9 cellular contexts compared by ENCODE assay signal in the genomic region with DNA sequence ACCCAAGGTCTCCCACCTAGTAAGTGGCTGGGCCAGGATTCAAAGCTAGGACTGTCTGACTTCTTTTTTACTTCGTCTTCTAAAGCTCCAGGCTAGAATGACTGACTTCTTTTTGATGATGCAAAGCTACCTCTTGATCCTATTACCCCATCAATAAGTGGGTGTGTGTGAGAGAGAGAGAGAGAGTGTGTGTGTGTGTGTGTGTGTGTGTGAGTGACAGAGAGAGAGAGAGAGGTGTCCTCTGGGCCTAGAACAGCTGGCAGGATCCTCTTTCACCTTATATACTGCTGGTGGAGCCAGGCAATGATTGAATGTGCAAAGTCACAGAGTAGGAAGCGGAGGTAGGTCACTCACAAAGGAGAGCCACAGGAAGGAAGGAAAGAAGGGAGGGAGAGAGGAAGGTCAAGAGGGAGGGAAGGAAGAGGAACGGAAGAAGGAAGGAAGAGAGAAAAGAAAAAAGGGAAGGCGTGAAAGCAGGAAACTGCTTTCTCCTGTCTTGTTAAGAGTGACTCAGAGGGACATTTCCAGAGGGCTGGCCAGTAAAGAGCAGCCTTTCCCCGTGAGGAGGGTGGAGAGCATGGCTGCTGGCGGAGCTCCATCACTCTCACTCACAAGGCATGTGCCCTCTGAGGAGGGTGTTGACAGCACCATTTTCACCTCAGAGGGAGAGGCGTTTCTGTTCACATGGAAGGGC.
DNase-seq lines count a peak whose midpoint lies in the region; ATAC-seq and TF ChIP-seq lines count a peak whose summit lies in the region.
"Had no signal": no experiment of that assay in that cellular context is flagged by ENCODE, and none has a peak within 500 bp of the region (broad histone marks: within the 10 kb centered on the region; RNA-seq: fewer than 3 reads in every experiment).

No MANE protein-coding gene starts in this region.

- DNase-seq in HFF-Myc (ENCODE audit: extremely low read depth, low read depth) (peak; percentile 84), cardiac septum (ENCODE audit: low spot score) (peak; percentile 90), midbrain (lab: John Stamatoyannopoulos, UW) (no peak), NCI-H345 (lab: John Stamatoyannopoulos, UW) (no peak), NCI-H526 (lab: John Stamatoyannopoulos, UW) (no peak)
- DNase-seq in activated CD4-positive, alpha-beta memory T cell treated with anti-CD3 and anti-CD28 coated beads for 36 hours: no peak
- no peak for DNase-seq in stimulated activated naive CD8-positive, alpha-beta T cell treated with anti-CD3 and anti-CD28 coated beads, Interleukin-15, Interleukin-2, amounts not matched to agents 100 U/mL and 50 U/mL, for 24 hours
- DNase-seq in effector CD4-positive, alpha-beta T cell: no peak
- DNase-seq: stimulated activated naive B cell treated with anti-CD40 and anti-IgM and Interleukin-4, amounts not matched to agents 10 μg/mL and 1 μg/mL and 100 μg/mL, for 72 hours had no signal

- POLR2A ChIA-PET in activated CD4-positive, alpha-beta memory T cell treated with anti-CD3 and anti-CD28 coated beads for 36 hours (lab: Charles Lee): interaction anchor here (0.7 to 1.2 kb wide), 2 partner anchors 13 to 33 kb away, joined by 4 read pairs; no protein-coding TSS in a partner anchor

- H3K4me3 Mint-ChIP-seq in activated CD4-positive, alpha-beta memory T cell treated with anti-CD3 and anti-CD28 coated beads for 36 hours: no peak overlapping the region
- H3K4me3 Mint-ChIP-seq: stimulated activated naive B cell treated with anti-CD40 and anti-IgM and Interleukin-4, amounts not matched to agents 10 μg/mL and 1 μg/mL and 100 μg/mL, for 72 hours had no signal

- peaks cover 20% of the 10 kb centered on the region for H3K4me1 Mint-ChIP-seq in activated CD4-positive, alpha-beta memory T cell treated with anti-CD3 and anti-CD28 coated beads for 36 hours (ENCODE audit: low read depth)

- TF ChIP-seq CTCF in HFF-Myc (IDR thresholded peaks at IDR 0.05; ENCODE audit: low read depth, low read length, missing control alignments): no peak

- H3K4me3 ChIP-seq in HFF-Myc (replicated peaks; ENCODE audit: low read depth, low read length): no peak overlapping the region

- no peaks in the 10 kb centered on the region for H3K36me3 Mint-ChIP-seq in activated CD4-positive, alpha-beta memory T cell treated with anti-CD3 and anti-CD28 coated beads for 36 hours
- H3K36me3 Mint-ChIP-seq: stimulated activated naive B cell treated with anti-CD40 and anti-IgM and Interleukin-4, amounts not matched to agents 10 μg/mL and 1 μg/mL and 100 μg/mL, for 72 hours had no signal

- peaks cover under 1% of the 10 kb centered on the region for H3K9me3 Mint-ChIP-seq in activated CD4-positive, alpha-beta memory T cell treated with anti-CD3 and anti-CD28 coated beads for 36 hours

- H3K27me3 Mint-ChIP-seq in activated CD4-positive, alpha-beta memory T cell treated with anti-CD3 and anti-CD28 coated beads for 36 hours: no peaks in the 10 kb centered on the region

- peak overlapping the region; percentile 5 for H3K27ac Mint-ChIP-seq in activated CD4-positive, alpha-beta memory T cell treated with anti-CD3 and anti-CD28 coated beads for 36 hours
- H3K27ac Mint-ChIP-seq: stimulated activated naive B cell treated with anti-CD40 and anti-IgM and Interleukin-4, amounts not matched to agents 10 μg/mL and 1 μg/mL and 100 μg/mL, for 72 hours had no signal

- ATAC-seq in stimulated activated naive CD8-positive, alpha-beta T cell treated with anti-CD3 and anti-CD28 coated beads, Interleukin-15, Interleukin-2, amounts not matched to agents 100 U/mL and 50 U/mL, for 24 hours: peak; percentile 54
- ATAC-seq: stimulated activated naive B cell treated with anti-CD40 and anti-IgM and Interleukin-4, amounts not matched to agents 10 μg/mL and 1 μg/mL and 100 μg/mL, for 72 hours had no signal

- intact Hi-C loops in activated CD4-positive, alpha-beta memory T cell treated with anti-CD3 and anti-CD28 coated beads for 36 hours (cut with micrococcal nuclease): no loop called here
- intact Hi-C loops in cardiac septum (cut with DNase I): loop anchor here (1.0 to 5.0 kb wide), 2 partner anchors 15 to 318 kb away; a partner anchor contains a TSS

- CTCF ChIA-PET in activated CD4-positive, alpha-beta memory T cell treated with anti-CD3 and anti-CD28 coated beads for 36 hours (lab: Charles Lee): no interaction called here

Comparison
In these comparisons a context has a peak if more than half of its experiments do, and no peak if none do; other contexts are left out.
1. DNase-seq: peak in HFF-Myc (single experiment) and cardiac septum (single experiment); none in activated CD4-positive, alpha-beta memory T cell treated with anti-CD3 and anti-CD28 coated beads for 36 hours (single experiment), stimulated activated naive CD8-positive, alpha-beta T cell treated with anti-CD3 and anti-CD28 coated beads, Interleukin-15, Interleukin-2, amounts not matched to agents 100 U/mL and 50 U/mL, for 24 hours (single experiment), effector CD4-positive, alpha-beta T cell (single experiment), midbrain (single experiment), NCI-H345 (single experiment) and NCI-H526 (0 of 2).